ENCODE assay signal across 1 cellular context in genomic region chr6:30716879-30717128, GRCh38.
TF ChIP-seq lines count a peak whose summit lies in the region.

No MANE protein-coding gene starts in this region.

TF ChIP-seq in liver, 16 proteins besides CTCF, POLR2A, EP300 and RAD21 (continued from another document):
- TF ChIP-seq, protein P1, sequence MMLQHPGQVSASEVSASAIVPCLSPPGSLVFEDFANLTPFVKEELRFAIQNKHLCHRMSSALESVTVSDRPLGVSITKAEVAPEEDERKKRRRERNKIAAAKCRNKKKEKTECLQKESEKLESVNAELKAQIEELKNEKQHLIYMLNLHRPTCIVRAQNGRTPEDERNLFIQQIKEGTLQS (IDR thresholded peaks at IDR 0.05): no peak
- TF ChIP-seq FOXA2 (IDR thresholded peaks at IDR 0.05) (no peak), SP1 (IDR thresholded peaks at IDR 0.05) (no peak), GABPA (IDR thresholded peaks at IDR 0.05 in 1 of 2, conservative IDR thresholded peaks at IDR 0.05 in 1 of 2) (no peak), EGR1 (IDR thresholded peaks at IDR 0.05; ENCODE audit: low read depth in 2 of 2) (no peak), NR2F2 (IDR thresholded peaks at IDR 0.05) (no peak), RXRA (IDR thresholded peaks at IDR 0.05) (no peak), JUND (IDR thresholded peaks at IDR 0.05) (no peak), TAF1 (conservative IDR thresholded peaks at IDR 0.05) (no peak)
- TF ChIP-seq, protein P2, sequence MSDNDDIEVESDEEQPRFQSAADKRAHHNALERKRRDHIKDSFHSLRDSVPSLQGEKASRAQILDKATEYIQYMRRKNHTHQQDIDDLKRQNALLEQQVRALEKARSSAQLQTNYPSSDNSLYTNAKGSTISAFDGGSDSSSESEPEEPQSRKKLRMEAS (IDR thresholded peaks at IDR 0.05): no peak
TF ChIP-seq in liver: peak in this region for 0.
